In genomic region chr2:203014456-203015199, GRCh38 we compare ENCODE assay signal across 8 cellular contexts. TPM values are rescaled to one million over a fixed set of nuclear protein-coding genes. Genes with fewer than 3 reads are reported as not detected.
A peak's percentile ranks its signal among the peaks of the same experiment; 100 is the strongest.
DNase-seq lines count a peak whose midpoint lies in the region; TF ChIP-seq lines count a peak whose summit lies in the region.

Gene NBEAL1 (plus strand): TSS chr2:203014875. CDS start chr2:203016385, 1,510 bp downstream.

- no peaks in the 10 kb centered on the region for H3K9me3 ChIP-seq in ES-I3 (ENCODE audit: control insufficient read depth, insufficient read depth, low read length)
- H3K9me3 ChIP-seq in HAP-1 = no peaks in the 10 kb centered on the region
- H3K9me3 ChIP-seq in MM.1S (replicated peaks; ENCODE audit: insufficient read depth, low read length) = no peaks in the 10 kb centered on the region
- H3K9me3 ChIP-seq in neural cell (ENCODE audit: low read length) = no peaks in the 10 kb centered on the region
- no peaks in the 10 kb centered on the region for H3K9me3 ChIP-seq in stomach

- H3K27ac ChIP-seq in MM.1S (ENCODE audit: low read length) (peak within 1 kb of the TSS; percentile 55; the same call in 1 of the 2 replicates), neural cell (ENCODE audit: low read length) (peak within 1 kb of the TSS; percentile 77), stomach (peak within 1 kb of the TSS; percentile 94 to 98 (median 96))

- H4K20me1 ChIP-seq in MM.1S (ENCODE audit: insufficient read depth, low read length) = no peaks in the 10 kb centered on the region
- H4K20me1 ChIP-seq in neural cell (ENCODE audit: insufficient read depth) = no peaks in the 10 kb centered on the region

- TF ChIP-seq CTCF in MM.1S (IDR thresholded peaks at IDR 0.05; ENCODE audit: low read length) (no peak), fibroblast of villous mesenchyme (IDR thresholded peaks at IDR 0.05; ENCODE audit: insufficient read depth, low read depth, low read length) (no peak), neural cell (IDR thresholded peaks at IDR 0.05; ENCODE audit: poor library complexity, severe bottlenecking) (peak; percentile 25), stomach (IDR thresholded peaks at IDR 0.05) (no peak)

- peak; percentile 12 for TF ChIP-seq RAD21 in neural cell (conservative IDR thresholded peaks at IDR 0.05)

- H3K79me2 ChIP-seq in MM.1S (ENCODE audit: low read length) (0 out of 2 replicates have a peak, but pooled peaks cover 4% of the 10 kb centered on the region), neural cell (replicated peaks; ENCODE audit: insufficient read depth, low read length) (peaks cover 13% of the 10 kb centered on the region)

- H3K27me3 ChIP-seq in HAP-1 (ENCODE audit: low read depth) (no peaks in the 10 kb centered on the region), MM.1S (replicated peaks; ENCODE audit: insufficient read depth, low read length) (no peaks in the 10 kb centered on the region), neural cell (ENCODE audit: insufficient read depth, low read depth, low read length) (no peaks in the 10 kb centered on the region), stomach (no peaks in the 10 kb centered on the region)

- H3F3A ChIP-seq in MM.1S (ENCODE audit: insufficient read depth, low read length) (peaks cover 6% of the 10 kb centered on the region; the same call in 1 of the 2 replicates), neural cell (ENCODE audit: insufficient read depth, low read length, poor library complexity, severe bottlenecking) (no peaks in the 10 kb centered on the region)

- H3K36me3 ChIP-seq in ES-I3 (ENCODE audit: insufficient read depth, low read length) = no peaks in the 10 kb centered on the region
- no peaks in the 10 kb centered on the region for H3K36me3 ChIP-seq in HAP-1 (replicated peaks)
- H3K36me3 ChIP-seq in MM.1S (replicated peaks; ENCODE audit: insufficient read depth, low read length) = no peaks in the 10 kb centered on the region
- no peaks in the 10 kb centered on the region for H3K36me3 ChIP-seq in neural cell (ENCODE audit: insufficient read depth, low read length)
- H3K36me3 ChIP-seq in stomach = no peaks in the 10 kb centered on the region

- H3K4me2 ChIP-seq in MM.1S (ENCODE audit: low read depth, low read length) (peak within 1 kb of the TSS; percentile 91), neural cell (ENCODE audit: low read length) (peak within 1 kb of the TSS; percentile 63)

- H3K4me1 ChIP-seq in ES-I3 (ENCODE audit: insufficient read depth, low read length) (peaks cover 16% of the 10 kb centered on the region), HAP-1 (peaks cover 35% of the 10 kb centered on the region), MM.1S (ENCODE audit: low read length) (peaks cover 9% of the 10 kb centered on the region; the same call in 1 of the 2 replicates), stomach (peaks cover 0 to 52% (median 30%) of the 10 kb centered on the region in 4 donors)

- peak; percentile 62 for TF ChIP-seq EP300 in neural cell (conservative IDR thresholded peaks at IDR 0.05; ENCODE audit: poor library complexity, severe bottlenecking)
- TF ChIP-seq EP300 in stomach (IDR thresholded peaks at IDR 0.05) = no peak

- 0 to 1% (median 0%) methylated on average over 40 to 59 of the region's 59 CpGs for WGBS in stomach, 5 donors

- H3K9ac ChIP-seq in ES-I3 (ENCODE audit: low read depth, low read length) (peak within 1 kb of the TSS; percentile 93), MM.1S (ENCODE audit: low read length) (peak within 1 kb of the TSS; percentile 84), neural cell (ENCODE audit: low read length) (peak within 1 kb of the TSS; percentile 72)

- DNase-seq in HAP-1 (ENCODE audit: low spot score in 2 of 2) (peak; percentile 92 to 97), MM.1S (peak; percentile 97), SIG-M5 (lab: John Stamatoyannopoulos, UW) (peak; percentile 85), activated gamma-delta T cell treated with Interleukin-2 at 50 U/mL for 16 hours (peak; percentile 96), fibroblast of villous mesenchyme (ENCODE audit: low read depth) (peak; percentile 100), stomach (peak; percentile 99)

- in situ Hi-C loops in HAP-1 (cut with MboI; ENCODE audit: low sequenced_read_pairs) = no loop called here

- peak within 1 kb of the TSS; percentile 97 for H2AFZ ChIP-seq in MM.1S (ENCODE audit: low read length)
- H2AFZ ChIP-seq in neural cell (ENCODE audit: low read depth, low read length) = peak within 1 kb of the TSS; percentile 79

- H3K9me2 ChIP-seq in MM.1S (replicated peaks; ENCODE audit: insufficient read depth, low read length) (no peaks in the 10 kb centered on the region), neural cell (ENCODE audit: insufficient read depth, low read length) (no peaks in the 10 kb centered on the region)

- peak in 2 of 4 donors; percentile 52 to 90 for TF ChIP-seq POLR2A in stomach (IDR thresholded peaks at IDR 0.05)

- intact Hi-C loops in stomach (cut with DNase I; ENCODE audit: low total_unique reads) = no loop called here

- peak within 1 kb of the TSS; percentile 71 for H3K4me3 ChIP-seq in HAP-1
- H3K4me3 ChIP-seq in MM.1S (ENCODE audit: low read length) = peak within 1 kb of the TSS; percentile 96
- H3K4me3 ChIP-seq in fibroblast of villous mesenchyme (ENCODE audit: low read depth, low read length) = peak within 1 kb of the TSS; percentile 73
- H3K4me3 ChIP-seq in neural cell (ENCODE audit: low read length) = peak within 1 kb of the TSS; percentile 85
- peak within 1 kb of the TSS; percentile 71 to 79 (median 75) for H3K4me3 ChIP-seq in stomach

TF ChIP-seq in neural cell, 6 proteins besides CTCF, POLR2A, EP300 and RAD21:
- no peak for TF ChIP-seq EZH2 (IDR thresholded peaks at IDR 0.05; ENCODE audit: borderline replicate concordance, insufficient read depth, low read length, poor library complexity, severe bottlenecking)
- peak; percentile 68 for TF ChIP-seq MXI1 (conservative IDR thresholded peaks at IDR 0.05; ENCODE audit: poor library complexity, severe bottlenecking)
- TF ChIP-seq POLR2AphosphoS5 (IDR thresholded peaks at IDR 0.05) = no peak
- TF ChIP-seq, protein P1, sequence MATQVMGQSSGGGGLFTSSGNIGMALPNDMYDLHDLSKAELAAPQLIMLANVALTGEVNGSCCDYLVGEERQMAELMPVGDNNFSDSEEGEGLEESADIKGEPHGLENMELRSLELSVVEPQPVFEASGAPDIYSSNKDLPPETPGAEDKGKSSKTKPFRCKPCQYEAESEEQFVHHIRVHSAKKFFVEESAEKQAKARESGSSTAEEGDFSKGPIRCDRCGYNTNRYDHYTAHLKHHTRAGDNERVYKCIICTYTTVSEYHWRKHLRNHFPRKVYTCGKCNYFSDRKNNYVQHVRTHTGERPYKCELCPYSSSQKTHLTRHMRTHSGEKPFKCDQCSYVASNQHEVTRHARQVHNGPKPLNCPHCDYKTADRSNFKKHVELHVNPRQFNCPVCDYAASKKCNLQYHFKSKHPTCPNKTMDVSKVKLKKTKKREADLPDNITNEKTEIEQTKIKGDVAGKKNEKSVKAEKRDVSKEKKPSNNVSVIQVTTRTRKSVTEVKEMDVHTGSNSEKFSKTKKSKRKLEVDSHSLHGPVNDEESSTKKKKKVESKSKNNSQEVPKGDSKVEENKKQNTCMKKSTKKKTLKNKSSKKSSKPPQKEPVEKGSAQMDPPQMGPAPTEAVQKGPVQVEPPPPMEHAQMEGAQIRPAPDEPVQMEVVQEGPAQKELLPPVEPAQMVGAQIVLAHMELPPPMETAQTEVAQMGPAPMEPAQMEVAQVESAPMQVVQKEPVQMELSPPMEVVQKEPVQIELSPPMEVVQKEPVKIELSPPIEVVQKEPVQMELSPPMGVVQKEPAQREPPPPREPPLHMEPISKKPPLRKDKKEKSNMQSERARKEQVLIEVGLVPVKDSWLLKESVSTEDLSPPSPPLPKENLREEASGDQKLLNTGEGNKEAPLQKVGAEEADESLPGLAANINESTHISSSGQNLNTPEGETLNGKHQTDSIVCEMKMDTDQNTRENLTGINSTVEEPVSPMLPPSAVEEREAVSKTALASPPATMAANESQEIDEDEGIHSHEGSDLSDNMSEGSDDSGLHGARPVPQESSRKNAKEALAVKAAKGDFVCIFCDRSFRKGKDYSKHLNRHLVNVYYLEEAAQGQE (IDR thresholded peaks at IDR 0.05; ENCODE audit: borderline replicate concordance) = peak; percentile 51
- peak; percentile 39 for TF ChIP-seq TAF1 (IDR thresholded peaks at IDR 0.05; ENCODE audit: low read depth)
- no peak for TF ChIP-seq SMC3 (conservative IDR thresholded peaks at IDR 0.05; ENCODE audit: poor library complexity)

RNA-seq across cellular contexts. Expression of gene NBEAL1, which starts in this region (rescaled TPM):
- total RNA-seq in fibroblast of villous mesenchyme = 38.0 and 57.9 TPM in 2 replicates
- polyA plus RNA-seq in neural cell = 5.2 and 7.9 TPM in 2 replicates
- polyA minus RNA-seq in neural cell = 45.4 and 46.5 TPM in 2 replicates
- 100 to 1,000 TPM in 2 of 5 donors, 10 to 100 TPM in 3; 66.2 to 158 (median 90.2) TPM for total RNA-seq in stomach
- polyA plus RNA-seq in stomach = 1 to 10 TPM; 4.2 to 6.7 (median 5.3) TPM

Comparison
In these comparisons a context has a peak if more than half of its experiments do, and no peak if none do; other contexts are left out.
1. Peak in every context shown above with its lines: DNase-seq, H3K4me3 ChIP-seq and H3K27ac ChIP-seq.